In genomic region chr17:72119280-72119962, GRCh38 we compare ENCODE assay signal across 1 cellular context.
TF ChIP-seq lines count a peak whose summit lies in the region.

No MANE protein-coding gene starts in this region.

TF ChIP-seq in HCT116, 20 proteins besides CTCF, POLR2A, EP300 and RAD21 (continued from another document):
- TF ChIP-seq SRF (IDR thresholded peaks at IDR 0.05; ENCODE audit: low read depth) (no peak), ATF3 (IDR thresholded peaks at IDR 0.05) (no peak)
